Comparison of ENCODE assay signal across 18 cellular contexts in genomic region chr5:1156033-1156753, GRCh38. TPM values are rescaled to one million over a fixed set of nuclear protein-coding genes. Genes with fewer than 3 reads are reported as not detected.
DNase-seq lines count a peak whose midpoint lies in the region; ATAC-seq lines count a peak whose summit lies in the region.
"Had no signal": no experiment of that assay in that cellular context is flagged by ENCODE, and none has a peak within 500 bp of the region (broad histone marks: within the 10 kb centered on the region; RNA-seq: fewer than 3 reads in every experiment).

No MANE protein-coding gene starts in this region.

- peaks cover 8% of the 10 kb centered on the region; the same call in 1 of the 2 replicates for H3K9me3 ChIP-seq in NT2/D1 (ENCODE audit: insufficient read depth, low read length)
- H3K9me3 ChIP-seq: adrenal gland, mucosa of descending colon had no signal

- H3K36me3 Mint-ChIP-seq in naive B cell = peaks cover 0 to 10% of the 10 kb centered on the region in 2 donors
- no peaks in the 10 kb centered on the region for H3K36me3 Mint-ChIP-seq in activated T-helper 2 cell treated with anti-CD3 and anti-CD28 coated beads, Interferon-gamma antibody, Interleukin-2, Interleukin-4, amounts not matched to agents 10 μg/mL and 5 μg/mL and 100 μg/mL, durations not matched to agents 14 hours and 24 hours and 36 hours (ENCODE audit: low read depth)

- ATAC-seq in left cardiac atrium = peak in 1 of 2 donors; percentile 21
- ATAC-seq in naive B cell (ENCODE audit: low read depth in 2 of 2) = no peak
- no peak for ATAC-seq in esophagus mucosa
- no peak for ATAC-seq in GM19328 (IDR thresholded peaks at IDR 0.05; ENCODE audit: unreplicated experiment)

- H3K9me3 Mint-ChIP-seq in naive B cell = peaks cover 0 to 11% (median 7%) of the 10 kb centered on the region in 7 donors
- no peaks in the 10 kb centered on the region for H3K9me3 Mint-ChIP-seq in activated T-helper 2 cell treated with anti-CD3 and anti-CD28 coated beads, Interferon-gamma antibody, Interleukin-2, Interleukin-4, amounts not matched to agents 10 μg/mL and 5 μg/mL and 100 μg/mL, durations not matched to agents 14 hours and 24 hours and 36 hours

- peaks cover 6% of the 10 kb centered on the region for H3K4me1 ChIP-seq in NT2/D1 (ENCODE audit: insufficient read depth, insufficient read length)

- intact Hi-C loops in left cardiac atrium (cut with DNase I) = no loop called here
- intact Hi-C loops in activated T-helper 2 cell treated with anti-CD3 and anti-CD28 coated beads, Interferon-gamma antibody, Interleukin-2, Interleukin-4, amounts not matched to agents 10 μg/mL and 5 μg/mL and 100 μg/mL, durations not matched to agents 14 hours and 24 hours and 36 hours (cut with micrococcal nuclease) = no loop called here

- H3K36me3 ChIP-seq in NT2/D1 (ENCODE audit: insufficient read depth, insufficient read length, low read length) = no peaks in the 10 kb centered on the region
- H3K36me3 ChIP-seq: adrenal gland; BLaER1 treated with 17β-estradiol and CSF1 and Interleukin-3, amounts not matched to agents 10 nM and 100 nM; tibial nerve had no signal

- DNase-seq in D341Med (ENCODE audit: low spot score) (peak; percentile 55), NT2/D1 (ENCODE audit: low read depth, low spot score) (no peak), left cardiac atrium (peak; percentile 21), naive B cell (no peak), globus pallidus (ENCODE audit: low spot score) (no peak)
- DNase-seq in activated T-helper 2 cell treated with anti-CD3 and anti-CD28 coated beads, Interferon-gamma antibody, Interleukin-2, Interleukin-4, amounts not matched to agents 10 μg/mL and 5 μg/mL and 100 μg/mL, durations not matched to agents 14 hours and 24 hours and 36 hours (ENCODE audit: low spot score) = no peak
- DNase-seq: activated T-cell treated with anti-CD3 and anti-CD28 coated beads, Interleukin-2, amount 50 U/mL, for 48 hours; adrenal gland; DND-41; mucosa of descending colon; NCI-H1436; NCI-H526 treated with DMSO at 0.1 percent for 48 hours had no signal

- H3K9ac ChIP-seq in NT2/D1 (ENCODE audit: insufficient read length, low read depth) = peak overlapping the region; percentile 50
- H3K9ac ChIP-seq: BLaER1 treated with 17β-estradiol and CSF1 and Interleukin-3, amounts not matched to agents 10 nM and 100 nM had no signal

- peak overlapping the region; percentile 20 to 82 (median 54) for H3K4me3 Mint-ChIP-seq in naive B cell
- no peak overlapping the region for H3K4me3 Mint-ChIP-seq in activated T-helper 2 cell treated with anti-CD3 and anti-CD28 coated beads, Interferon-gamma antibody, Interleukin-2, Interleukin-4, amounts not matched to agents 10 μg/mL and 5 μg/mL and 100 μg/mL, durations not matched to agents 14 hours and 24 hours and 36 hours (ENCODE audit: low read depth)

- peak overlapping the region in 1 of 6 donors; percentile 71 for H3K27ac Mint-ChIP-seq in naive B cell
- no peak overlapping the region for H3K27ac Mint-ChIP-seq in activated T-helper 2 cell treated with anti-CD3 and anti-CD28 coated beads, Interferon-gamma antibody, Interleukin-2, Interleukin-4, amounts not matched to agents 10 μg/mL and 5 μg/mL and 100 μg/mL, durations not matched to agents 14 hours and 24 hours and 36 hours

- peak overlapping the region; percentile 21 for H3K4me3 ChIP-seq in NT2/D1 (ENCODE audit: insufficient read length, low read depth)
- H3K4me3 ChIP-seq: mucosa of descending colon had no signal

- peaks cover 15 to 66% (median 30%) of the 10 kb centered on the region in 3 donors for H3K27me3 Mint-ChIP-seq in naive B cell
- H3K27me3 Mint-ChIP-seq in activated T-helper 2 cell treated with anti-CD3 and anti-CD28 coated beads, Interferon-gamma antibody, Interleukin-2, Interleukin-4, amounts not matched to agents 10 μg/mL and 5 μg/mL and 100 μg/mL, durations not matched to agents 14 hours and 24 hours and 36 hours (ENCODE audit: low read depth) = peaks cover 37% of the 10 kb centered on the region

- H3K4me1 Mint-ChIP-seq in naive B cell = peaks cover 33 to 35% (median 34%) of the 10 kb centered on the region in 3 donors
- H3K4me1 Mint-ChIP-seq in activated T-helper 2 cell treated with anti-CD3 and anti-CD28 coated beads, Interferon-gamma antibody, Interleukin-2, Interleukin-4, amounts not matched to agents 10 μg/mL and 5 μg/mL and 100 μg/mL, durations not matched to agents 14 hours and 24 hours and 36 hours (ENCODE audit: low read depth) = no peaks in the 10 kb centered on the region

- peaks cover 40% of the 10 kb centered on the region for H3K27me3 ChIP-seq in NT2/D1 (ENCODE audit: insufficient read depth, insufficient read length)

RNA-seq across cellular contexts. Expression of gene SLC12A7, which starts 44.3 kb away (rescaled TPM):
- 10 to 100 TPM; 53.7 to 54.1 TPM for total RNA-seq in left cardiac atrium
- 10 to 100 TPM in 1 of 6 donors, 1 to 10 TPM in 5; 1.9 to 15.6 (median 5.8) TPM for polyA plus RNA-seq in naive B cell (ENCODE audit: low read depth in 6 of 6)
- 31.1 and 31.9 TPM in 2 replicates for total RNA-seq in activated T-helper 2 cell treated with anti-CD3 and anti-CD28 coated beads, Interferon-gamma antibody, Interleukin-2, Interleukin-4, amounts not matched to agents 10 μg/mL and 5 μg/mL and 100 μg/mL, durations not matched to agents 14 hours and 24 hours and 36 hours
- total RNA-seq in esophagus mucosa = 3.0 TPM

RNA-seq across cellular contexts. Expression of gene SLC6A19, which starts 45.2 kb away (rescaled TPM):
- not detected for total RNA-seq in left cardiac atrium
- not detected for polyA plus RNA-seq in naive B cell (ENCODE audit: low read depth in 6 of 6)
- not detected in 2 replicates for total RNA-seq in activated T-helper 2 cell treated with anti-CD3 and anti-CD28 coated beads, Interferon-gamma antibody, Interleukin-2, Interleukin-4, amounts not matched to agents 10 μg/mL and 5 μg/mL and 100 μg/mL, durations not matched to agents 14 hours and 24 hours and 36 hours
- total RNA-seq in esophagus mucosa = not detected
- total RNA-seq: adrenal gland; pulmonary artery endothelial cell; T-helper 2 cell treated with Interferon-gamma antibody and Interleukin-4, amounts not matched to agents 100 ng/mL and 5 ng/mL, for 36 hours had no signal
- polyA plus RNA-seq: adrenal gland had no signal

Comparison
In these comparisons a context has a peak if more than half of its experiments do, and no peak if none do; other contexts are left out.
1. DNase-seq: peak in D341Med (single experiment) and left cardiac atrium (single experiment); none in NT2/D1 (single experiment), naive B cell (single experiment), globus pallidus (single experiment) and activated T-helper 2 cell treated with anti-CD3 and anti-CD28 coated beads, Interferon-gamma antibody, Interleukin-2, Interleukin-4, amounts not matched to agents 10 μg/mL and 5 μg/mL and 100 μg/mL, durations not matched to agents 14 hours and 24 hours and 36 hours (single experiment).